Comparison of ENCODE assay signal across 1 cellular context in the genomic region with DNA sequence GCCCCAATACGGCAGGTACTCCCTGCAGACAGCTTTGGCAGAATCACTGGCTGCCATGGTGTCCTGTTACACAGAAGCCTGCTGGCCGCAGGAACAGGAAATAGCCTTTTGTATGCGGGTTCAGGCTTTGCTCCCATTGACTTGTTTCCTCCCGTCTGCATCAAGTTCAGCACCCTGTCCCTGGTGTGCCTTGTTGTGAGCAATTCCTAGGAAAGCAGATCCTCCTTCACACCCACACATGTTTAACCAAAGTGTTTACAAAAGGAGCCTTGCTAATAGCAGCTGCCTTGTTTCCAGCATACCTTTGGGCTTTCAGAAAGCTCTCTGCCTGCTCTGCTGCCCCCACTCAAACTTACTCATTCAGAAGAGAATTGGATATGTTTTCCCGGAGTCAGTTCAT.
TF ChIP-seq lines count a peak whose summit lies in the region.

No MANE protein-coding gene starts in this region.

TF ChIP-seq in WTC11, 78 proteins besides CTCF, POLR2A, EP300 and RAD21 (continued from another document):
- TF ChIP-seq, protein P1, sequence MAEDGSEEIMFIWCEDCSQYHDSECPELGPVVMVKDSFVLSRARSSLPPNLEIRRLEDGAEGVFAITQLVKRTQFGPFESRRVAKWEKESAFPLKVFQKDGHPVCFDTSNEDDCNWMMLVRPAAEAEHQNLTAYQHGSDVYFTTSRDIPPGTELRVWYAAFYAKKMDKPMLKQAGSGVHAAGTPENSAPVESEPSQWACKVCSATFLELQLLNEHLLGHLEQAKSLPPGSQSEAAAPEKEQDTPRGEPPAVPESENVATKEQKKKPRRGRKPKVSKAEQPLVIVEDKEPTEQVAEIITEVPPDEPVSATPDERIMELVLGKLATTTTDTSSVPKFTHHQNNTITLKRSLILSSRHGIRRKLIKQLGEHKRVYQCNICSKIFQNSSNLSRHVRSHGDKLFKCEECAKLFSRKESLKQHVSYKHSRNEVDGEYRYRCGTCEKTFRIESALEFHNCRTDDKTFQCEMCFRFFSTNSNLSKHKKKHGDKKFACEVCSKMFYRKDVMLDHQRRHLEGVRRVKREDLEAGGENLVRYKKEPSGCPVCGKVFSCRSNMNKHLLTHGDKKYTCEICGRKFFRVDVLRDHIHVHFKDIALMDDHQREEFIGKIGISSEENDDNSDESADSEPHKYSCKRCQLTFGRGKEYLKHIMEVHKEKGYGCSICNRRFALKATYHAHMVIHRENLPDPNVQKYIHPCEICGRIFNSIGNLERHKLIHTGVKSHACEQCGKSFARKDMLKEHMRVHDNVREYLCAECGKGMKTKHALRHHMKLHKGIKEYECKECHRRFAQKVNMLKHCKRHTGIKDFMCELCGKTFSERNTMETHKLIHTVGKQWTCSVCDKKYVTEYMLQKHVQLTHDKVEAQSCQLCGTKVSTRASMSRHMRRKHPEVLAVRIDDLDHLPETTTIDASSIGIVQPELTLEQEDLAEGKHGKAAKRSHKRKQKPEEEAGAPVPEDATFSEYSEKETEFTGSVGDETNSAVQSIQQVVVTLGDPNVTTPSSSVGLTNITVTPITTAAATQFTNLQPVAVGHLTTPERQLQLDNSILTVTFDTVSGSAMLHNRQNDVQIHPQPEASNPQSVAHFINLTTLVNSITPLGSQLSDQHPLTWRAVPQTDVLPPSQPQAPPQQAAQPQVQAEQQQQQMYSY (CRISPR knock-in tag; IDR thresholded peaks at IDR 0.05), result no peak
- TF ChIP-seq ZNF671 (CRISPR knock-in tag; IDR thresholded peaks at IDR 0.05), result no peak
- TF ChIP-seq, protein P2, sequence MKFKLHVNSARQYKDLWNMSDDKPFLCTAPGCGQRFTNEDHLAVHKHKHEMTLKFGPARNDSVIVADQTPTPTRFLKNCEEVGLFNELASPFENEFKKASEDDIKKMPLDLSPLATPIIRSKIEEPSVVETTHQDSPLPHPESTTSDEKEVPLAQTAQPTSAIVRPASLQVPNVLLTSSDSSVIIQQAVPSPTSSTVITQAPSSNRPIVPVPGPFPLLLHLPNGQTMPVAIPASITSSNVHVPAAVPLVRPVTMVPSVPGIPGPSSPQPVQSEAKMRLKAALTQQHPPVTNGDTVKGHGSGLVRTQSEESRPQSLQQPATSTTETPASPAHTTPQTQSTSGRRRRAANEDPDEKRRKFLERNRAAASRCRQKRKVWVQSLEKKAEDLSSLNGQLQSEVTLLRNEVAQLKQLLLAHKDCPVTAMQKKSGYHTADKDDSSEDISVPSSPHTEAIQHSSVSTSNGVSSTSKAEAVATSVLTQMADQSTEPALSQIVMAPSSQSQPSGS (CRISPR knock-in tag; IDR thresholded peaks at IDR 0.05; ENCODE audit: borderline replicate concordance, low read depth), result no peak
- no peak for TF ChIP-seq ZBTB21 (CRISPR knock-in tag; IDR thresholded peaks at IDR 0.05; ENCODE audit: borderline replicate concordance)
- 0 out of 2 replicates have a peak, but pooled peaks have one; percentile 70 for TF ChIP-seq ETV6 (CRISPR knock-in tag; IDR thresholded peaks at IDR 0.05)
- TF ChIP-seq NFYB (CRISPR knock-in tag; conservative IDR thresholded peaks at IDR 0.05; ENCODE audit: low read depth), result no peak
- no peak for TF ChIP-seq TP53 (CRISPR knock-in tag; IDR thresholded peaks at IDR 0.05)
- TF ChIP-seq SMAD3 (CRISPR knock-in tag; IDR thresholded peaks at IDR 0.05; ENCODE audit: borderline replicate concordance), result no peak
- TF ChIP-seq EMX1 (CRISPR knock-in tag; IDR thresholded peaks at IDR 0.05), result no peak
- TF ChIP-seq PRRX2 (CRISPR knock-in tag; IDR thresholded peaks at IDR 0.05), result no peak
- TF ChIP-seq, protein P3, sequence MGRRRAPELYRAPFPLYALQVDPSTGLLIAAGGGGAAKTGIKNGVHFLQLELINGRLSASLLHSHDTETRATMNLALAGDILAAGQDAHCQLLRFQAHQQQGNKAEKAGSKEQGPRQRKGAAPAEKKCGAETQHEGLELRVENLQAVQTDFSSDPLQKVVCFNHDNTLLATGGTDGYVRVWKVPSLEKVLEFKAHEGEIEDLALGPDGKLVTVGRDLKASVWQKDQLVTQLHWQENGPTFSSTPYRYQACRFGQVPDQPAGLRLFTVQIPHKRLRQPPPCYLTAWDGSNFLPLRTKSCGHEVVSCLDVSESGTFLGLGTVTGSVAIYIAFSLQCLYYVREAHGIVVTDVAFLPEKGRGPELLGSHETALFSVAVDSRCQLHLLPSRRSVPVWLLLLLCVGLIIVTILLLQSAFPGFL (CRISPR knock-in tag; IDR thresholded peaks at IDR 0.05; ENCODE audit: borderline replicate concordance), result no peak
- TF ChIP-seq, protein P4, sequence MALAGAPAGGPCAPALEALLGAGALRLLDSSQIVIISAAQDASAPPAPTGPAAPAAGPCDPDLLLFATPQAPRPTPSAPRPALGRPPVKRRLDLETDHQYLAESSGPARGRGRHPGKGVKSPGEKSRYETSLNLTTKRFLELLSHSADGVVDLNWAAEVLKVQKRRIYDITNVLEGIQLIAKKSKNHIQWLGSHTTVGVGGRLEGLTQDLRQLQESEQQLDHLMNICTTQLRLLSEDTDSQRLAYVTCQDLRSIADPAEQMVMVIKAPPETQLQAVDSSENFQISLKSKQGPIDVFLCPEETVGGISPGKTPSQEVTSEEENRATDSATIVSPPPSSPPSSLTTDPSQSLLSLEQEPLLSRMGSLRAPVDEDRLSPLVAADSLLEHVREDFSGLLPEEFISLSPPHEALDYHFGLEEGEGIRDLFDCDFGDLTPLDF (CRISPR knock-in tag; IDR thresholded peaks at IDR 0.05), result no peak
